Comparison of ENCODE assay signal across 8 cellular contexts in the genomic region with DNA sequence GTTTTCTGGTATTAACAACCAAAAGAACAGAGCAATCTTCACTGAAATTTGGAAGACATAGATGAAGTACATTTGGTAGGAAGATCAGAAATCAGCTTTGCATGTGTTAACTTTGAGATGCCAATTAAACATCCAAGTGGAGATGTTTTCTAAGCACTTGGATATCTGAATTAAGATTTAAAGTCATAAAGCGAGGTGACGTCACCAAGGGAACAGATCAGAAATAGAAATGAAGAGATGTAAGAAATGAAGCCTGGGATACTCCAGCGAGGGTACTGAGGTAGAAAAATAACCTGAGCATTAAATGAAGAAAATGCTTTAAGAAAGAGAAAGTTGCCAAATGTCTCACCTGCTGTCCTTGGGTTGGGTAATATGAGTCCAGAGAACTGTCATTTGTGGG.
"Had no signal": no experiment of that assay in that cellular context is flagged by ENCODE, and none has a peak within 500 bp of the region (broad histone marks: within the 10 kb centered on the region; RNA-seq: fewer than 3 reads in every experiment).

No MANE protein-coding gene starts in this region.

- DNase-seq: GDM1, GF-D8 had no signal

- H3K4me3 ChIP-seq: GM12878 had no signal

- ATAC-seq: GM12878 had no signal

- FAIRE-seq: G401.6, GM12878, GM12891, GM12892, GM18507, GM19239 had no signal
